In the genomic region with DNA sequence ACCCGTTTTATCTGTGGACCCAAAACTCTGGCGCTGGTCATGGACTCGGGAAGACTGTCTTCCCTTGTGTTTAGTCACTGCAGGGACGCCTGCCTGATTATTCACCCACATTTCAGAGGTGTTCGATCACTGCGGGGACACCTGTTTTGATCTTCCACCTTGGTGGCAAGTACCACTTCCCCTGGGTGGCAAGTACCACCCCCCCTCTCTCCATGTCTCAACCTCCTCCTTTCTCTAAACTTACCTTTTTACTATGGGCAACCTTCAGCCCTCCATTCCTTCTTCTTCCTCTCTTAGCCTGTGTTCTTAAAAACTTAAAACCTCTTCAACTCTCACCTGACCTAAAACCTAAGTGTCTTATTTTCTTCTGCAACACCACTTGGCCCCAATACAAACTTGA, we compare ENCODE assay signal across 19 cellular contexts. TPM values are rescaled to one million over a fixed set of nuclear protein-coding genes. Genes with fewer than 3 reads are reported as not detected.
A peak's percentile ranks its signal among the peaks of the same experiment; 100 is the strongest.
DNase-seq lines count a peak whose midpoint lies in the region; ATAC-seq lines count a peak whose summit lies in the region.
"Had no signal": no experiment of that assay in that cellular context is flagged by ENCODE, and none has a peak within 500 bp of the region (broad histone marks: within the 10 kb centered on the region; RNA-seq: fewer than 3 reads in every experiment).

No MANE protein-coding gene starts in this region.

- POLR2A ChIA-PET in naive thymus-derived CD8-positive, alpha-beta T cell (lab: Charles Lee) = no interaction called here

- no peak overlapping the region for H3K4me3 ChIP-seq in GM23248
- H3K4me3 ChIP-seq: adrenal gland, gastroesophageal sphincter had no signal

- no peaks in the 10 kb centered on the region for H3K27me3 Mint-ChIP-seq in activated naive CD8-positive, alpha-beta T cell
- no peaks in the 10 kb centered on the region for H3K27me3 Mint-ChIP-seq in naive thymus-derived CD8-positive, alpha-beta T cell

- peak overlapping the region; percentile 97; the same call in 1 of the 2 replicates for H2AFZ ChIP-seq in GM23248

- H3K9me3 ChIP-seq in GM23248 (ENCODE audit: low read depth) = no peaks in the 10 kb centered on the region
- H3K9me3 ChIP-seq: adrenal gland, gastroesophageal sphincter had no signal

- no peaks in the 10 kb centered on the region for H3K27me3 ChIP-seq in GM23248 (replicated peaks; ENCODE audit: insufficient read depth)
- H3K27me3 ChIP-seq: adrenal gland, gastroesophageal sphincter had no signal

- no peak overlapping the region for H3K4me2 ChIP-seq in GM23248 (ENCODE audit: unreplicated experiment)

- 77% methylated on average over 6 of the region's 6 CpGs for WGBS in GM23248 (ENCODE audit: low coverage in 1 of 2, low lambda C conversion rate in 2 of 2, missing lambda C conversion rate in 2 of 2), 2 experiments

- H3F3A ChIP-seq in GM23248 (ENCODE audit: insufficient read depth) = no peaks in the 10 kb centered on the region

- H3K4me1 ChIP-seq in GM23248 (ENCODE audit: insufficient read depth) = peaks cover 14% of the 10 kb centered on the region

- DNase-seq in DMS79 treated with DMSO at 0.1 percent for 48 hours (lab: John Stamatoyannopoulos, UW) (peak; percentile 80), DMS79 (lab: John Stamatoyannopoulos, UW) (no peak), GM23248 (no peak), NCI-H146 (lab: John Stamatoyannopoulos, UW) (no peak)
- DNase-seq in naive thymus-derived CD8-positive, alpha-beta T cell = peak in 6 of 10 donors; percentile 7 to 49 (median 28)
- DNase-seq: 8988T; activated CD4-positive, alpha-beta T cell treated with anti-CD3 and anti-CD28 coated beads, Interleukin-2, amount 50 U/mL, for 4 hours; cerebellar nuclear complex; GOT3; NCI-H1092 treated with DMSO at 0.1 percent for 48 hours; posterior cingulate gyrus; Right ventricle myocardium superior had no signal

- no peaks in the 10 kb centered on the region for H3K36me3 Mint-ChIP-seq in activated naive CD8-positive, alpha-beta T cell
- H3K36me3 Mint-ChIP-seq in naive thymus-derived CD8-positive, alpha-beta T cell = peaks cover 0 to 2% (median 0%) of the 10 kb centered on the region in 3 donors

- peak; percentile 21 to 54 for ATAC-seq in naive thymus-derived CD8-positive, alpha-beta T cell
- ATAC-seq in esophagus mucosa = no peak
- ATAC-seq in HG03432 (IDR thresholded peaks at IDR 0.05; ENCODE audit: unreplicated experiment) = no peak
- ATAC-seq: gastroesophageal sphincter had no signal

- H3K36me3 ChIP-seq in GM23248 (ENCODE audit: low read depth) = no peaks in the 10 kb centered on the region
- H3K36me3 ChIP-seq: adrenal gland, gastroesophageal sphincter had no signal

- no peak overlapping the region for H3K27ac ChIP-seq in GM23248
- H3K27ac ChIP-seq: adrenal gland, C4-2B, gastroesophageal sphincter had no signal

- peak overlapping the region; percentile 89 for H3K27ac Mint-ChIP-seq in activated naive CD8-positive, alpha-beta T cell
- H3K27ac Mint-ChIP-seq in naive thymus-derived CD8-positive, alpha-beta T cell = peak overlapping the region; percentile 26 to 97 (median 86)

- H3K4me3 Mint-ChIP-seq in activated naive CD8-positive, alpha-beta T cell = peak overlapping the region; percentile 96
- peak overlapping the region; percentile 57 to 97 (median 94) for H3K4me3 Mint-ChIP-seq in naive thymus-derived CD8-positive, alpha-beta T cell

- H3K9me2 ChIP-seq in GM23248 (ENCODE audit: insufficient read depth) = no peaks in the 10 kb centered on the region

- no peaks in the 10 kb centered on the region for H4K20me1 ChIP-seq in GM23248 (ENCODE audit: insufficient read depth)

- H3K9ac ChIP-seq in GM23248 = no peak overlapping the region

- no peaks in the 10 kb centered on the region for H3K9me3 Mint-ChIP-seq in activated naive CD8-positive, alpha-beta T cell (ENCODE audit: low read depth)
- no peaks in the 10 kb centered on the region for H3K9me3 Mint-ChIP-seq in naive thymus-derived CD8-positive, alpha-beta T cell

- in situ Hi-C loops in GM23248 (cut with MboI) = no loop called here

- peaks cover 34% of the 10 kb centered on the region for H3K79me2 ChIP-seq in GM23248 (ENCODE audit: insufficient read depth)

- peaks cover 50% of the 10 kb centered on the region for H3K4me1 Mint-ChIP-seq in activated naive CD8-positive, alpha-beta T cell (ENCODE audit: low read depth)
- peaks cover 23 to 52% (median 44%) of the 10 kb centered on the region in 4 donors for H3K4me1 Mint-ChIP-seq in naive thymus-derived CD8-positive, alpha-beta T cell

RNA-seq across cellular contexts. Expression of a gene that starts 1.9 kb away (rescaled TPM):
- 69.0 and 86.6 TPM in 2 replicates for total RNA-seq in GM23248 (2014; rRNA removed; shearing (Covaris generic))
- polyA plus RNA-seq in GM23248 (2016; fragmentation: Nextera tagmentation; extraction: Ambion mirVana) = 462 and 471 TPM in 2 replicates
- total RNA-seq in naive thymus-derived CD8-positive, alpha-beta T cell = 10 to 100 TPM; 71.4 to 77.7 TPM
- polyA plus RNA-seq in naive thymus-derived CD8-positive, alpha-beta T cell = 100 to 1,000 TPM; 158 to 206 (median 163) TPM
- 145 TPM for total RNA-seq in esophagus mucosa

RNA-seq across cellular contexts. Expression of a gene that starts 17.9 kb away (rescaled TPM):
- total RNA-seq in GM23248 (2014; rRNA removed; shearing (Covaris generic)) = not detected in 2 replicates
- polyA plus RNA-seq in GM23248 (2016; fragmentation: Nextera tagmentation; extraction: Ambion mirVana) = not detected in 2 replicates
- total RNA-seq in naive thymus-derived CD8-positive, alpha-beta T cell = not detected
- polyA plus RNA-seq in naive thymus-derived CD8-positive, alpha-beta T cell = not detected
- not detected for total RNA-seq in esophagus mucosa
- total RNA-seq: endothelial cell of umbilical vein had no signal
- polyA plus RNA-seq: endothelial cell of umbilical vein had no signal

RNA-seq across cellular contexts. Expression of a gene that starts 57.8 kb away (rescaled TPM):
- total RNA-seq in GM23248 (2014; rRNA removed; shearing (Covaris generic)) = 41.6 and 42.2 TPM in 2 replicates
- 57.2 and 59.9 TPM in 2 replicates for polyA plus RNA-seq in GM23248 (2016; fragmentation: Nextera tagmentation; extraction: Ambion mirVana)
- 10 to 100 TPM; 37.4 to 40.3 TPM for total RNA-seq in naive thymus-derived CD8-positive, alpha-beta T cell
- polyA plus RNA-seq in naive thymus-derived CD8-positive, alpha-beta T cell = 10 to 100 TPM; 54.6 to 65.0 (median 64.4) TPM
- 27.0 TPM for total RNA-seq in esophagus mucosa

RNA-seq across cellular contexts. Expression of a gene that starts 58.5 kb away (rescaled TPM):
- total RNA-seq in GM23248 (2014; rRNA removed; shearing (Covaris generic)) = 0.63 and 1.4 TPM in 2 replicates
- 0.85 and 1.0 TPM in 2 replicates for polyA plus RNA-seq in GM23248 (2016; fragmentation: Nextera tagmentation; extraction: Ambion mirVana)
- total RNA-seq in naive thymus-derived CD8-positive, alpha-beta T cell = under 1 TPM in 1 of 2 experiments, not detected in 1; 0.36 TPM
- polyA plus RNA-seq in naive thymus-derived CD8-positive, alpha-beta T cell = under 1 TPM in 2 of 3 donors, not detected in 1; 0.13 to 0.33 TPM
- total RNA-seq in esophagus mucosa = 2.3 TPM
- total RNA-seq: Right ventricle myocardium superior had no signal

Comparison
In these comparisons a context has a peak if more than half of its experiments do, and no peak if none do; other contexts are left out.
1. DNase-seq: peak in DMS79 treated with DMSO at 0.1 percent for 48 hours (single experiment) and naive thymus-derived CD8-positive, alpha-beta T cell (6 of 10); none in DMS79 (single experiment), GM23248 (single experiment) and NCI-H146 (single experiment).
2. ATAC-seq: peak in naive thymus-derived CD8-positive, alpha-beta T cell (2 of 2); none in esophagus mucosa (single experiment) and HG03432 (single experiment).